Comparison of ENCODE assay signal across 24 cellular contexts in genomic region chr16:57788951-57789350, GRCh38.
"Had no signal": no experiment of that assay in that cellular context is flagged by ENCODE, and none has a peak within 500 bp of the region (broad histone marks: within the 10 kb centered on the region; RNA-seq: fewer than 3 reads in every experiment).

No MANE protein-coding gene starts in this region.

- H3K36me3 ChIP-seq: vagina, WERI-Rb-1 had no signal

- H3K4me1 Mint-ChIP-seq: activated naive CD8-positive, alpha-beta T cell treated with anti-CD3 and anti-CD28 coated beads for 36 hours had no signal

- H3K4me3 Mint-ChIP-seq: activated CD4-positive, alpha-beta memory T cell treated with anti-CD3 and anti-CD28 coated beads for 36 hours; activated naive CD4-positive, alpha-beta T cell treated with anti-CD3 and anti-CD28 coated beads for 36 hours; activated naive CD8-positive, alpha-beta T cell treated with anti-CD3 and anti-CD28 coated beads for 36 hours; activated T-helper 1 cell treated with anti-CD3 and anti-CD28 coated beads, Interleukin-12 subunit alpha, Interleukin-12 subunit beta, Interleukin-2, Interleukin-4 antibody, amounts not matched to agents 30 ng/mL and 10 ng/mL and 1 ng/mL, durations not matched to agents 14 hours and 24 hours and 36 hours; nephron; T-helper 17 cell had no signal

- H3K4me3 ChIP-seq: adrenal gland, body of pancreas, left lung, spleen, upper lobe of left lung, vagina had no signal

- DNase-seq: activated CD4-positive, alpha-beta memory T cell treated with anti-CD3 and anti-CD28 coated beads for 36 hours; activated CD4-positive, alpha-beta T cell treated with anti-CD3 and anti-CD28 coated beads for 48 hours; activated CD8-positive, alpha-beta memory T cell treated with anti-CD3 and anti-CD28 coated beads, Interleukin-2, amount 50 U/mL, for 4 hours; activated effector memory CD4-positive, alpha-beta T cell treated with anti-CD3 and anti-CD28 coated beads, Interleukin-2, amount 50 U/mL, for 16 hours; activated naive CD4-positive, alpha-beta T cell treated with anti-CD3 and anti-CD28 coated beads for 36 hours; activated naive CD8-positive, alpha-beta T cell treated with anti-CD3 and anti-CD28 coated beads for 36 hours; activated T-cell treated with anti-CD3 and anti-CD28 coated beads, Interleukin-2, amount 50 U/mL, for 1 hour; adrenal gland; aorta; body of pancreas; cortex of kidney; foreskin fibroblast; spleen; stimulated activated CD4-positive, alpha-beta T cell treated with anti-CD3 and anti-CD28 coated beads, Interleukin-2, amount 100 ng/mL, for 48 hours; stimulated activated naive CD8-positive, alpha-beta T cell treated with anti-CD3 and anti-CD28 coated beads, Interleukin-15, Interleukin-2, amounts not matched to agents 100 U/mL and 50 U/mL, for 24 hours; T-helper 17 cell; T1000; upper lobe of left lung; WERI-Rb-1 had no signal

- H3K9ac ChIP-seq: parathyroid adenoma had no signal

- H3K9me3 Mint-ChIP-seq: activated CD4-positive, alpha-beta memory T cell treated with anti-CD3 and anti-CD28 coated beads for 36 hours; activated naive CD4-positive, alpha-beta T cell treated with anti-CD3 and anti-CD28 coated beads for 36 hours; activated naive CD8-positive, alpha-beta T cell treated with anti-CD3 and anti-CD28 coated beads for 36 hours; activated T-helper 1 cell treated with anti-CD3 and anti-CD28 coated beads, Interleukin-12 subunit alpha, Interleukin-12 subunit beta, Interleukin-2, Interleukin-4 antibody, amounts not matched to agents 30 ng/mL and 10 ng/mL and 1 ng/mL, durations not matched to agents 14 hours and 24 hours and 36 hours; nephron had no signal

- H2AFZ ChIP-seq: parathyroid adenoma had no signal

- H3K4me1 ChIP-seq: parathyroid adenoma had no signal

- H3K9me3 ChIP-seq: adrenal gland, body of pancreas, left lung, spleen, upper lobe of left lung, vagina had no signal

- H3K27ac Mint-ChIP-seq: activated CD4-positive, alpha-beta memory T cell treated with anti-CD3 and anti-CD28 coated beads for 36 hours; activated naive CD4-positive, alpha-beta T cell treated with anti-CD3 and anti-CD28 coated beads for 36 hours; activated naive CD8-positive, alpha-beta T cell treated with anti-CD3 and anti-CD28 coated beads for 36 hours; activated T-helper 1 cell treated with anti-CD3 and anti-CD28 coated beads, Interleukin-12 subunit alpha, Interleukin-12 subunit beta, Interleukin-2, Interleukin-4 antibody, amounts not matched to agents 30 ng/mL and 10 ng/mL and 1 ng/mL, durations not matched to agents 14 hours and 24 hours and 36 hours; T-helper 17 cell had no signal

- H3K27me3 ChIP-seq: adrenal gland, body of pancreas, left lung, spleen, upper lobe of left lung, vagina had no signal

- H3K27ac ChIP-seq: body of pancreas, left lung, parathyroid adenoma, spleen, vagina, WERI-Rb-1 had no signal

- H3K36me3 Mint-ChIP-seq: activated CD4-positive, alpha-beta memory T cell treated with anti-CD3 and anti-CD28 coated beads for 36 hours; activated naive CD8-positive, alpha-beta T cell treated with anti-CD3 and anti-CD28 coated beads for 36 hours had no signal

- H3K27me3 Mint-ChIP-seq: activated CD4-positive, alpha-beta memory T cell treated with anti-CD3 and anti-CD28 coated beads for 36 hours; activated naive CD8-positive, alpha-beta T cell treated with anti-CD3 and anti-CD28 coated beads for 36 hours had no signal
